ENCODE assay signal across 8 cellular contexts in the genomic region with DNA sequence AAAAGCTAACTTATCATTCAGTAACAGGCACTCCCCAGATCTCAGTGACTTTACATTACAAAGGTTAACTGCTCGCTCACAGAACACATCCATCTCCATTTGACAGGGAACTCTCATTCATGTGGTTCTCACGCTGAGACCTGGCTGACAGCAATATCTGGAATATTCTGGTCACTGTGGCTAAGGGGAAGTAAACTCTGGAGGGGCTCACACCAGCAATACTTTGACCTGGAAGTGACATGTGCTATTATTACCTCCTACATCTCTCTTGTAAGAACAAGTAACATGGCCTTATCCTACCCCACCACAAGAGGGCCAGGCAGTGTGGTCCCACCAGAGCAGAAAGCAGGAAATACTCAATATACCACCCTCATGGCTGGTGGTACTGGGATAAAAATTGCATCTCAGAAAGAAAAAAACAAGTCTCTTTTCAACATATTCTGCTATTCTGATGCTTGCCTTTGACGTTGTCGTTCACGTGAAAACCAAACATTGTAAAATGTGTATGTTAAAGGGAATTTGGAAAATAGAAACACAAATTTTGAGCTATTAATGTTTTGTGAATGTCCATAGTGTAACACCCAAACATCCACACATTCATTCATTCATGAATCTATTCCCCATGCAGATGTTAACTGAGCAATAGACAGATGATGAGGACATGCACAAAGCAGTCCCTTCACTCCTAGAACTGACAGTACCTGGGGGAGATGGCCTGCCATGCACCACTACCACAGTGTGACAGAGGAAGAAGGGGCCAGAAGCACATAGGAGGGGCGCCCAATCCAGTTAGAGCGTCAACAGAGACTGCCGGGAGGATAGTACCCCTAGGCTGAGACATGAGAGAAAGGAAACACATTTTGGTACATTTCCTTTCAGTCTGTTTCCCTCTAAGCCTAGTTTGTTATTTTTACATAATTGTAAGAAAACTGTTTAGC.
DNase-seq lines count a peak whose midpoint lies in the region; ATAC-seq lines count a peak whose summit lies in the region.

No MANE protein-coding gene starts in this region.

- H3K4me1 Mint-ChIP-seq in immature natural killer cell: peaks cover 13% of the 10 kb centered on the region in 2 donors

- H3K27ac Mint-ChIP-seq in immature natural killer cell: peak overlapping the region in 2 of 6 donors; percentile 60 to 68

- peak overlapping the region in 1 of 5 donors; percentile 14 for H3K4me3 Mint-ChIP-seq in immature natural killer cell

- no peaks in the 10 kb centered on the region for H3K27me3 Mint-ChIP-seq in immature natural killer cell (ENCODE audit: low read depth in 3 of 3)

- H3K36me3 Mint-ChIP-seq in immature natural killer cell: no peaks in the 10 kb centered on the region

- peak; percentile 50 for ATAC-seq in GM19397 (IDR thresholded peaks at IDR 0.05; ENCODE audit: unreplicated experiment)

- H3K9me3 Mint-ChIP-seq in immature natural killer cell: no peaks in the 10 kb centered on the region

- DNase-seq in D341Med (ENCODE audit: low spot score) (peak; percentile 61), HT1080 (ENCODE audit: low read depth) (peak; percentile 25), RPMI7951 (ENCODE audit: low read depth) (peak; percentile 39), immature natural killer cell (peak; percentile 47 to 61 (median 59)), epidermal melanocyte (ENCODE audit: insufficient read length, low spot score) (no peak)
- DNase-seq in activated effector memory CD4-positive, alpha-beta T cell treated with Interleukin-2 at 50 U/mL for 16 hours: peak; percentile 13
- DNase-seq in stimulated activated CD4-positive, alpha-beta T cell treated with anti-CD3 and anti-CD28 coated beads, TNF-alpha, amount 100 ng/mL, for 48 hours (ENCODE audit: low read depth in 3 of 3): peak; percentile 14 to 25 (median 20)
